Comparison of ENCODE assay signal across 1 cellular context in the genomic region with DNA sequence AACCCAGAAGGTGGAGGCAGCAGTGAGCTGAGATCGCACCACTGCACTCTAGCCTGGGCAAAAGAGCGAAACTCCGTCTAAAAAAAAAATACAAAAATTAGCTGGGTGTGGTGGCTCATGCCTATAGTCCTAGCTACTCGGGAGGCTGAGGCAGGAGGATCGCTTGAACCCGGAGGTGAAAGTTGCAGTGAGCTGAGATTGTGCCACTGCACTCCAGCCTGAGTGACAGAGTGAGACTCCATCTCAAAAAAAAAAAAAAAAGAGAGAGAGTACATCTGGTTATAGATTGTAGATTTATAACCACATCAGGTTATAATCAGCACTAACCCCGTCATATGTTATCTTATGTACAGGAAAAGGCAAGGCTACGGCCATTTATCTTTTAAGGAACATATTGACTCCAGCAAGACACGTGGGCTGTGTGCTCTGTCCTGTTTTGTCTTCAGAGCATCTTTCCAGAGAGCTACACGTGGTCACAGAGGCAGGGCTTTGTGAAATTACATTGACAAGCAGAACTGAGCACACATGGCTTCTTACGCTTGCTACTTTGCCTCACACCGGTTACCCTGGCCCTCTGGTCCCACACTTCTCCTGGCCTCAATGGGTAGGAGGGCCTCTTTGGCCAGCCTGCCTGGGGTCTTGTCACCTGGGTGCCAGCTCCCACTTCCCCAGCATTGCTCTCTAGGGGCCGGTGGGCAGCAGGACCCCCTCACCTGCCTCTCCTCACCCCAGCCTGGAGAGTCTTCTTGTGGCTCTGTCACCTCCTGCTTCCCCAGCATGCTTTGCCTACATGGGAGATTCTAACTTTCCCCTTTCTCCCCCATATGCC.
TF ChIP-seq lines count a peak whose summit lies in the region.

No MANE protein-coding gene starts in this region.

TF ChIP-seq in K562, 482 proteins besides CTCF, POLR2A, EP300 and RAD21 (continued from another document and continues in another):
- TF ChIP-seq, protein P1, sequence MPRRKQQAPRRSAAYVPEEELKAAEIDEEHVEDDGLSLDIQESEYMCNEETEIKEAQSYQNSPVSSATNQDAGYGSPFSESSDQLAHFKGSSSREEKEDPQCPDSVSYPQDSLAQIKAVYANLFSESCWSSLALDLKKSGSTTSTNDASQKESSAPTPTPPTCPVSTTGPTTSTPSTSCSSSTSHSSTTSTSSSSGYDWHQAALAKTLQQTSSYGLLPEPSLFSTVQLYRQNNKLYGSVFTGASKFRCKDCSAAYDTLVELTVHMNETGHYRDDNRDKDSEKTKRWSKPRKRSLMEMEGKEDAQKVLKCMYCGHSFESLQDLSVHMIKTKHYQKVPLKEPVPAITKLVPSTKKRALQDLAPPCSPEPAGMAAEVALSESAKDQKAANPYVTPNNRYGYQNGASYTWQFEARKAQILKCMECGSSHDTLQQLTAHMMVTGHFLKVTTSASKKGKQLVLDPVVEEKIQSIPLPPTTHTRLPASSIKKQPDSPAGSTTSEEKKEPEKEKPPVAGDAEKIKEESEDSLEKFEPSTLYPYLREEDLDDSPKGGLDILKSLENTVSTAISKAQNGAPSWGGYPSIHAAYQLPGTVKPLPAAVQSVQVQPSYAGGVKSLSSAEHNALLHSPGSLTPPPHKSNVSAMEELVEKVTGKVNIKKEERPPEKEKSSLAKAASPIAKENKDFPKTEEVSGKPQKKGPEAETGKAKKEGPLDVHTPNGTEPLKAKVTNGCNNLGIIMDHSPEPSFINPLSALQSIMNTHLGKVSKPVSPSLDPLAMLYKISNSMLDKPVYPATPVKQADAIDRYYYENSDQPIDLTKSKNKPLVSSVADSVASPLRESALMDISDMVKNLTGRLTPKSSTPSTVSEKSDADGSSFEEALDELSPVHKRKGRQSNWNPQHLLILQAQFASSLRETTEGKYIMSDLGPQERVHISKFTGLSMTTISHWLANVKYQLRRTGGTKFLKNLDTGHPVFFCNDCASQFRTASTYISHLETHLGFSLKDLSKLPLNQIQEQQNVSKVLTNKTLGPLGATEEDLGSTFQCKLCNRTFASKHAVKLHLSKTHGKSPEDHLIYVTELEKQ (CRISPR knock-in tag; IDR thresholded peaks at IDR 0.05) = no peak
- TF ChIP-seq SREBF1 (IDR thresholded peaks at IDR 0.05; ENCODE audit: borderline replicate concordance, low read depth, low read length) (no peak), ZNF384 (IDR thresholded peaks at IDR 0.05; ENCODE audit: low read depth, low read length) (0 out of 2 replicates have a peak, but pooled peaks have one; percentile 10), TCF3 (CRISPR knock-in tag; IDR thresholded peaks at IDR 0.05) (peak; percentile 70), ZNF785 (CRISPR knock-in tag; IDR thresholded peaks at IDR 0.05) (no peak), SMAD4 (CRISPR knock-in tag; conservative IDR thresholded peaks at IDR 0.05) (peak; percentile 80), ZZZ3 (IDR thresholded peaks at IDR 0.05) (no peak), ETV1 (tag; conservative IDR thresholded peaks at IDR 0.05; ENCODE audit: low read depth) (no peak), PHTF2 (CRISPR knock-in tag; IDR thresholded peaks at IDR 0.05) (no peak), ZBTB7A (IDR thresholded peaks at IDR 0.05; ENCODE audit: borderline replicate concordance, control insufficient read depth, low read depth, low read length) (no peak), MCM5 (IDR thresholded peaks at IDR 0.05; ENCODE audit: low read depth) (no peak), ARID1B (IDR thresholded peaks at IDR 0.05) (peak; percentile 55), COPS2 (conservative IDR thresholded peaks at IDR 0.05) (no peak), MXI1 (IDR thresholded peaks at IDR 0.05; ENCODE audit: low read depth, low read length) (peak; percentile 64), CXXC5 (CRISPR knock-in tag; IDR thresholded peaks at IDR 0.05) (peak; percentile 48), EP400 (IDR thresholded peaks at IDR 0.05) (peak; percentile 41; the same call in 1 of the 2 replicates)
- TF ChIP-seq, protein P2, sequence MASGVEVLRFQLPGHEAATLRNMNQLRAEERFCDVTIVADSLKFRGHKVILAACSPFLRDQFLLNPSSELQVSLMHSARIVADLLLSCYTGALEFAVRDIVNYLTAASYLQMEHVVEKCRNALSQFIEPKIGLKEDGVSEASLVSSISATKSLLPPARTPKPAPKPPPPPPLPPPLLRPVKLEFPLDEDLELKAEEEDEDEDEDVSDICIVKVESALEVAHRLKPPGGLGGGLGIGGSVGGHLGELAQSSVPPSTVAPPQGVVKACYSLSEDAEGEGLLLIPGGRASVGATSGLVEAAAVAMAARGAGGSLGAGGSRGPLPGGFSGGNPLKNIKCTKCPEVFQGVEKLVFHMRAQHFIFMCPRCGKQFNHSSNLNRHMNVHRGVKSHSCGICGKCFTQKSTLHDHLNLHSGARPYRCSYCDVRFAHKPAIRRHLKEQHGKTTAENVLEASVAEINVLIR (CRISPR knock-in tag; IDR thresholded peaks at IDR 0.05) = no peak
- TF ChIP-seq, protein P3, sequence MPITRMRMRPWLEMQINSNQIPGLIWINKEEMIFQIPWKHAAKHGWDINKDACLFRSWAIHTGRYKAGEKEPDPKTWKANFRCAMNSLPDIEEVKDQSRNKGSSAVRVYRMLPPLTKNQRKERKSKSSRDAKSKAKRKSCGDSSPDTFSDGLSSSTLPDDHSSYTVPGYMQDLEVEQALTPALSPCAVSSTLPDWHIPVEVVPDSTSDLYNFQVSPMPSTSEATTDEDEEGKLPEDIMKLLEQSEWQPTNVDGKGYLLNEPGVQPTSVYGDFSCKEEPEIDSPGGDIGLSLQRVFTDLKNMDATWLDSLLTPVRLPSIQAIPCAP (CRISPR knock-in tag; IDR thresholded peaks at IDR 0.05; ENCODE audit: borderline replicate concordance) = no peak
- TF ChIP-seq, protein P4, sequence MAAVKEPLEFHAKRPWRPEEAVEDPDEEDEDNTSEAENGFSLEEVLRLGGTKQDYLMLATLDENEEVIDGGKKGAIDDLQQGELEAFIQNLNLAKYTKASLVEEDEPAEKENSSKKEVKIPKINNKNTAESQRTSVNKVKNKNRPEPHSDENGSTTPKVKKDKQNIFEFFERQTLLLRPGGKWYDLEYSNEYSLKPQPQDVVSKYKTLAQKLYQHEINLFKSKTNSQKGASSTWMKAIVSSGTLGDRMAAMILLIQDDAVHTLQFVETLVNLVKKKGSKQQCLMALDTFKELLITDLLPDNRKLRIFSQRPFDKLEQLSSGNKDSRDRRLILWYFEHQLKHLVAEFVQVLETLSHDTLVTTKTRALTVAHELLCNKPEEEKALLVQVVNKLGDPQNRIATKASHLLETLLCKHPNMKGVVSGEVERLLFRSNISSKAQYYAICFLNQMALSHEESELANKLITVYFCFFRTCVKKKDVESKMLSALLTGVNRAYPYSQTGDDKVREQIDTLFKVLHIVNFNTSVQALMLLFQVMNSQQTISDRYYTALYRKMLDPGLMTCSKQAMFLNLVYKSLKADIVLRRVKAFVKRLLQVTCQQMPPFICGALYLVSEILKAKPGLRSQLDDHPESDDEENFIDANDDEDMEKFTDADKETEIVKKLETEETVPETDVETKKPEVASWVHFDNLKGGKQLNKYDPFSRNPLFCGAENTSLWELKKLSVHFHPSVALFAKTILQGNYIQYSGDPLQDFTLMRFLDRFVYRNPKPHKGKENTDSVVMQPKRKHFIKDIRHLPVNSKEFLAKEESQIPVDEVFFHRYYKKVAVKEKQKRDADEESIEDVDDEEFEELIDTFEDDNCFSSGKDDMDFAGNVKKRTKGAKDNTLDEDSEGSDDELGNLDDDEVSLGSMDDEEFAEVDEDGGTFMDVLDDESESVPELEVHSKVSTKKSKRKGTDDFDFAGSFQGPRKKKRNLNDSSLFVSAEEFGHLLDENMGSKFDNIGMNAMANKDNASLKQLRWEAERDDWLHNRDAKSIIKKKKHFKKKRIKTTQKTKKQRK (IDR thresholded peaks at IDR 0.05; ENCODE audit: borderline replicate concordance, low read depth, low read length) = no peak
- TF ChIP-seq, protein P5, sequence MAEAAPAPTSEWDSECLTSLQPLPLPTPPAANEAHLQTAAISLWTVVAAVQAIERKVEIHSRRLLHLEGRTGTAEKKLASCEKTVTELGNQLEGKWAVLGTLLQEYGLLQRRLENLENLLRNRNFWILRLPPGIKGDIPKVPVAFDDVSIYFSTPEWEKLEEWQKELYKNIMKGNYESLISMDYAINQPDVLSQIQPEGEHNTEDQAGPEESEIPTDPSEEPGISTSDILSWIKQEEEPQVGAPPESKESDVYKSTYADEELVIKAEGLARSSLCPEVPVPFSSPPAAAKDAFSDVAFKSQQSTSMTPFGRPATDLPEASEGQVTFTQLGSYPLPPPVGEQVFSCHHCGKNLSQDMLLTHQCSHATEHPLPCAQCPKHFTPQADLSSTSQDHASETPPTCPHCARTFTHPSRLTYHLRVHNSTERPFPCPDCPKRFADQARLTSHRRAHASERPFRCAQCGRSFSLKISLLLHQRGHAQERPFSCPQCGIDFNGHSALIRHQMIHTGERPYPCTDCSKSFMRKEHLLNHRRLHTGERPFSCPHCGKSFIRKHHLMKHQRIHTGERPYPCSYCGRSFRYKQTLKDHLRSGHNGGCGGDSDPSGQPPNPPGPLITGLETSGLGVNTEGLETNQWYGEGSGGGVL (CRISPR knock-in tag; IDR thresholded peaks at IDR 0.05) = no peak
- TF ChIP-seq, protein P6, sequence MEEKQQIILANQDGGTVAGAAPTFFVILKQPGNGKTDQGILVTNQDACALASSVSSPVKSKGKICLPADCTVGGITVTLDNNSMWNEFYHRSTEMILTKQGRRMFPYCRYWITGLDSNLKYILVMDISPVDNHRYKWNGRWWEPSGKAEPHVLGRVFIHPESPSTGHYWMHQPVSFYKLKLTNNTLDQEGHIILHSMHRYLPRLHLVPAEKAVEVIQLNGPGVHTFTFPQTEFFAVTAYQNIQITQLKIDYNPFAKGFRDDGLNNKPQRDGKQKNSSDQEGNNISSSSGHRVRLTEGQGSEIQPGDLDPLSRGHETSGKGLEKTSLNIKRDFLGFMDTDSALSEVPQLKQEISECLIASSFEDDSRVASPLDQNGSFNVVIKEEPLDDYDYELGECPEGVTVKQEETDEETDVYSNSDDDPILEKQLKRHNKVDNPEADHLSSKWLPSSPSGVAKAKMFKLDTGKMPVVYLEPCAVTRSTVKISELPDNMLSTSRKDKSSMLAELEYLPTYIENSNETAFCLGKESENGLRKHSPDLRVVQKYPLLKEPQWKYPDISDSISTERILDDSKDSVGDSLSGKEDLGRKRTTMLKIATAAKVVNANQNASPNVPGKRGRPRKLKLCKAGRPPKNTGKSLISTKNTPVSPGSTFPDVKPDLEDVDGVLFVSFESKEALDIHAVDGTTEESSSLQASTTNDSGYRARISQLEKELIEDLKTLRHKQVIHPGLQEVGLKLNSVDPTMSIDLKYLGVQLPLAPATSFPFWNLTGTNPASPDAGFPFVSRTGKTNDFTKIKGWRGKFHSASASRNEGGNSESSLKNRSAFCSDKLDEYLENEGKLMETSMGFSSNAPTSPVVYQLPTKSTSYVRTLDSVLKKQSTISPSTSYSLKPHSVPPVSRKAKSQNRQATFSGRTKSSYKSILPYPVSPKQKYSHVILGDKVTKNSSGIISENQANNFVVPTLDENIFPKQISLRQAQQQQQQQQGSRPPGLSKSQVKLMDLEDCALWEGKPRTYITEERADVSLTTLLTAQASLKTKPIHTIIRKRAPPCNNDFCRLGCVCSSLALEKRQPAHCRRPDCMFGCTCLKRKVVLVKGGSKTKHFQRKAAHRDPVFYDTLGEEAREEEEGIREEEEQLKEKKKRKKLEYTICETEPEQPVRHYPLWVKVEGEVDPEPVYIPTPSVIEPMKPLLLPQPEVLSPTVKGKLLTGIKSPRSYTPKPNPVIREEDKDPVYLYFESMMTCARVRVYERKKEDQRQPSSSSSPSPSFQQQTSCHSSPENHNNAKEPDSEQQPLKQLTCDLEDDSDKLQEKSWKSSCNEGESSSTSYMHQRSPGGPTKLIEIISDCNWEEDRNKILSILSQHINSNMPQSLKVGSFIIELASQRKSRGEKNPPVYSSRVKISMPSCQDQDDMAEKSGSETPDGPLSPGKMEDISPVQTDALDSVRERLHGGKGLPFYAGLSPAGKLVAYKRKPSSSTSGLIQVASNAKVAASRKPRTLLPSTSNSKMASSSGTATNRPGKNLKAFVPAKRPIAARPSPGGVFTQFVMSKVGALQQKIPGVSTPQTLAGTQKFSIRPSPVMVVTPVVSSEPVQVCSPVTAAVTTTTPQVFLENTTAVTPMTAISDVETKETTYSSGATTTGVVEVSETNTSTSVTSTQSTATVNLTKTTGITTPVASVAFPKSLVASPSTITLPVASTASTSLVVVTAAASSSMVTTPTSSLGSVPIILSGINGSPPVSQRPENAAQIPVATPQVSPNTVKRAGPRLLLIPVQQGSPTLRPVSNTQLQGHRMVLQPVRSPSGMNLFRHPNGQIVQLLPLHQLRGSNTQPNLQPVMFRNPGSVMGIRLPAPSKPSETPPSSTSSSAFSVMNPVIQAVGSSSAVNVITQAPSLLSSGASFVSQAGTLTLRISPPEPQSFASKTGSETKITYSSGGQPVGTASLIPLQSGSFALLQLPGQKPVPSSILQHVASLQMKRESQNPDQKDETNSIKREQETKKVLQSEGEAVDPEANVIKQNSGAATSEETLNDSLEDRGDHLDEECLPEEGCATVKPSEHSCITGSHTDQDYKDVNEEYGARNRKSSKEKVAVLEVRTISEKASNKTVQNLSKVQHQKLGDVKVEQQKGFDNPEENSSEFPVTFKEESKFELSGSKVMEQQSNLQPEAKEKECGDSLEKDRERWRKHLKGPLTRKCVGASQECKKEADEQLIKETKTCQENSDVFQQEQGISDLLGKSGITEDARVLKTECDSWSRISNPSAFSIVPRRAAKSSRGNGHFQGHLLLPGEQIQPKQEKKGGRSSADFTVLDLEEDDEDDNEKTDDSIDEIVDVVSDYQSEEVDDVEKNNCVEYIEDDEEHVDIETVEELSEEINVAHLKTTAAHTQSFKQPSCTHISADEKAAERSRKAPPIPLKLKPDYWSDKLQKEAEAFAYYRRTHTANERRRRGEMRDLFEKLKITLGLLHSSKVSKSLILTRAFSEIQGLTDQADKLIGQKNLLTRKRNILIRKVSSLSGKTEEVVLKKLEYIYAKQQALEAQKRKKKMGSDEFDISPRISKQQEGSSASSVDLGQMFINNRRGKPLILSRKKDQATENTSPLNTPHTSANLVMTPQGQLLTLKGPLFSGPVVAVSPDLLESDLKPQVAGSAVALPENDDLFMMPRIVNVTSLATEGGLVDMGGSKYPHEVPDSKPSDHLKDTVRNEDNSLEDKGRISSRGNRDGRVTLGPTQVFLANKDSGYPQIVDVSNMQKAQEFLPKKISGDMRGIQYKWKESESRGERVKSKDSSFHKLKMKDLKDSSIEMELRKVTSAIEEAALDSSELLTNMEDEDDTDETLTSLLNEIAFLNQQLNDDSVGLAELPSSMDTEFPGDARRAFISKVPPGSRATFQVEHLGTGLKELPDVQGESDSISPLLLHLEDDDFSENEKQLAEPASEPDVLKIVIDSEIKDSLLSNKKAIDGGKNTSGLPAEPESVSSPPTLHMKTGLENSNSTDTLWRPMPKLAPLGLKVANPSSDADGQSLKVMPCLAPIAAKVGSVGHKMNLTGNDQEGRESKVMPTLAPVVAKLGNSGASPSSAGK (IDR thresholded peaks at IDR 0.05) = peak; percentile 44; the same call in 1 of the 2 replicates
- TF ChIP-seq, protein P7, sequence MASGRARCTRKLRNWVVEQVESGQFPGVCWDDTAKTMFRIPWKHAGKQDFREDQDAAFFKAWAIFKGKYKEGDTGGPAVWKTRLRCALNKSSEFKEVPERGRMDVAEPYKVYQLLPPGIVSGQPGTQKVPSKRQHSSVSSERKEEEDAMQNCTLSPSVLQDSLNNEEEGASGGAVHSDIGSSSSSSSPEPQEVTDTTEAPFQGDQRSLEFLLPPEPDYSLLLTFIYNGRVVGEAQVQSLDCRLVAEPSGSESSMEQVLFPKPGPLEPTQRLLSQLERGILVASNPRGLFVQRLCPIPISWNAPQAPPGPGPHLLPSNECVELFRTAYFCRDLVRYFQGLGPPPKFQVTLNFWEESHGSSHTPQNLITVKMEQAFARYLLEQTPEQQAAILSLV (tag; IDR thresholded peaks at IDR 0.05) = no peak
